Comparison of ENCODE assay signal across 25 cellular contexts in the genomic region with DNA sequence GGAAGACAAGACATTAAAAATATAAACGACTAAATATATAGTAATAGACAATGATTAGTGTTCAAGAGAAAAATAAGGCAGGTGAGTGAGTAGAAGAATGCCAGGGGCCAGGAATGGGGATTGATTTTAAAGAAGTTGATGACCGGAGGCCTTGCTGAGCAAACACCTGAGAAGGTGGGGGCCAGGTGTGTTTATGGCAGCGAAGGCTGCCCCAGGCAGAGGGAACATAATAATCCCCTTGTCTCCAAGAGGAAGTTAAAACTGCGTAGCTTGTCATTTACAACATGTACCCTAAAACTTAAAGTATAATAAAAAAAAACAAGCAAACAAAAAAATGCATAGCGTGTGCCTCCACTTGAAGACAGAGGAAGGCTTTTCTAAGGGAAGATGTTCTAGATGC.
"Had no signal": no experiment of that assay in that cellular context is flagged by ENCODE, and none has a peak within 500 bp of the region (broad histone marks: within the 10 kb centered on the region; RNA-seq: fewer than 3 reads in every experiment).

No MANE protein-coding gene starts in this region.

- H3K27ac ChIP-seq: ascending aorta, esophagus muscularis mucosa, gastroesophageal sphincter had no signal

- H3K4me3 ChIP-seq: ascending aorta, esophagus muscularis mucosa, gastroesophageal sphincter had no signal

- H3K27me3 ChIP-seq: ascending aorta, esophagus muscularis mucosa, gastroesophageal sphincter had no signal

- ATAC-seq: activated naive CD4-positive, alpha-beta T cell treated with anti-CD3 and anti-CD28 coated beads, Interleukin-2, amount 50 U/mL, for 72 hours; activated T-cell treated with anti-CD3 and anti-CD28 coated beads, Interleukin-2, amount 50 U/mL, for 72 hours; effector memory CD8-positive, alpha-beta T cell; gastroesophageal sphincter; WTC11 had no signal

- DNase-seq: activated CD4-positive, alpha-beta memory T cell treated with anti-CD3 and anti-CD28 coated beads, Interleukin-2, amount 10 ng/mL, durations not matched to agents 7 days and 5 days; activated CD4-positive, alpha-beta T cell treated with anti-CD3 and anti-CD28 coated beads for 1 hour; activated CD4-positive, alpha-beta T cell treated with anti-CD3 and anti-CD28 coated beads for 4 hours; activated CD4-positive, alpha-beta T cell treated with anti-CD3 and anti-CD28 coated beads, Interleukin-2, amount 10 ng/mL, durations not matched to agents 7 days and 5 days; activated CD4-positive, alpha-beta T cell treated with anti-CD3 and anti-CD28 coated beads, Interleukin-2, amount 50 U/mL, for 4 hours; activated CD8-positive, alpha-beta memory T cell treated with anti-CD3 and anti-CD28 coated beads, Interleukin-2, amount 50 U/mL, for 48 hours; activated gamma-delta T cell; activated naive CD4-positive, alpha-beta T cell; activated naive CD4-positive, alpha-beta T cell treated with anti-CD3 and anti-CD28 coated beads, Interleukin-2, amount 10 ng/mL, durations not matched to agents 7 days and 5 days; activated naive CD8-positive, alpha-beta T cell treated with anti-CD3 and anti-CD28 coated beads, Interleukin-2, amount 10 ng/mL, durations not matched to agents 7 days and 5 days; activated T-cell treated with anti-CD3 and anti-CD28 coated beads for 4 hours; activated T-cell treated with anti-CD3 and anti-CD28 coated beads, Interleukin-2, amount 50 U/mL, for 24 hours; activated T-cell treated with anti-CD3 and anti-CD28 coated beads, Interleukin-2, amount 50 U/mL, for 72 hours; cortex of kidney; dermis blood vessel endothelial cell; effector CD4-positive, alpha-beta T cell; effector memory CD8-positive, alpha-beta T cell; erythroblast; foreskin melanocyte; T-helper 2 cell had no signal

- H3K9me3 ChIP-seq: ascending aorta, esophagus muscularis mucosa, gastroesophageal sphincter had no signal

- H3K36me3 ChIP-seq: ascending aorta, esophagus muscularis mucosa, gastroesophageal sphincter had no signal
